ENCODE assay signal across 8 cellular contexts in the genomic region with DNA sequence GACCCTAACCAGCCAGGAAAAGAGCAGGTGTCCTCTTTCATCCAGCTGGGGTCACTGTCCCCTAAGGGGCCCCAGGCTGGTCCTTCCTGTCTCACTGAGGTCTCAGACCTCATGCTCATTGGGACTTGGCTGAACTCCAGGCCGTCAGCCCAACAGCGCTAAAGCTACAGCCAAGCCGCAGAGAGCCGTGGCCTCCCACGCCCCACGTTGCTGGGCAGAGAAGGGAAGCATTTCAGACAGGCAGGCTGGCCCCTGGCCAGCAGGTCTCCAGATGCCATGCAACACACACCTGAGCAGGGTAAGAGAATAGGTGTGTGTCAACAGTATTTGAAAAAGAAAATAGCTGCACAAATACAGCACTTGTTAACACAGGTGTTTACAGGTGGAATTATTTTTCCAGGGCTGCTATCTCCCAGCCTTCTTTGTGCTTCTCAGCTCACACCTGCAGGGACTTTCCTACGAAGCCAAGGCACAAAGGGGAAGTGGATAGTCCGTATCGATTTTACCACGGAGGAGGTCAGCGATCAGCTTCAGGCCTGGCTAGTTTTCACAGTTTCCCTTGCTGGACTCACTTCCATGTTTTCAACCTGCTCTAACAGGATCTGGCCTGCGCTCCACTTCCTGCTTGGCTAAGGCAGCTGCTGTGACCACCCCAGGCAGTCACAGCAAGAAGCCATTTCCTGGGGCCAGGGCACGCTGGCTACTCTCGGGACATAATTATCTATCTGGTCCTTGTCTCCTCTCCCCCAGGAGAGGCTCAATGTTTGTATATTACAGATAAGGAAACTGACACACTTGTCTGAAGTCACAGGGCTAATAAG.
DNase-seq lines count a peak whose midpoint lies in the region; ATAC-seq and TF ChIP-seq lines count a peak whose summit lies in the region.

No MANE protein-coding gene starts in this region.

- no peak overlapping the region for H3K4me3 Mint-ChIP-seq in MCF 10A (ENCODE audit: unreplicated experiment)
- no peak overlapping the region for H3K4me3 Mint-ChIP-seq in naive thymus-derived CD8-positive, alpha-beta T cell

- H3K36me3 Mint-ChIP-seq in MCF 10A (ENCODE audit: insufficient read depth, unreplicated experiment) = no peaks in the 10 kb centered on the region
- H3K36me3 Mint-ChIP-seq in naive thymus-derived CD8-positive, alpha-beta T cell = peaks cover 0 to 2% (median 0%) of the 10 kb centered on the region in 3 donors

- TF ChIP-seq EP300 in transverse colon (IDR thresholded peaks at IDR 0.05; ENCODE audit: low read depth) = no peak

- DNase-seq in CMK (ENCODE audit: low read depth) (peak; percentile 95), NCI-H510A (lab: John Stamatoyannopoulos, UW) (peak; percentile 95), MCF 10A (ENCODE audit: unreplicated experiment) (peak; percentile 83), left lung (peak; percentile 93 to 95), transverse colon (peak; percentile 90)
- no peak for DNase-seq in naive thymus-derived CD8-positive, alpha-beta T cell

- in situ Hi-C loops in transverse colon (cut with MboI; ENCODE audit: low pct_ligation_motif_present in 1 of 4, low pct_unique_long_range_greater_than_20kb in 1 of 4, low sequenced_read_pairs in 3 of 4) = no loop called here

- H3K4me1 ChIP-seq in left lung = peaks cover 11 to 36% of the 10 kb centered on the region in 2 donors
- H3K4me1 ChIP-seq in transverse colon = peaks cover 2 to 22% (median 17%) of the 10 kb centered on the region in 4 donors

- H3K27ac Mint-ChIP-seq in MCF 10A (ENCODE audit: low read depth, unreplicated experiment) = no peak overlapping the region
- H3K27ac Mint-ChIP-seq in naive thymus-derived CD8-positive, alpha-beta T cell = peak overlapping the region in 1 of 10 donors; percentile 46

- H3K9me3 ChIP-seq in left lung (no peaks in the 10 kb centered on the region), transverse colon (no peaks in the 10 kb centered on the region)

- TF ChIP-seq CTCF in MCF 10A (IDR thresholded peaks at IDR 0.05; ENCODE audit: unreplicated experiment) = no peak
- no peak for TF ChIP-seq CTCF in left lung (IDR thresholded peaks at IDR 0.05)
- peak in 3 of 5 experiments; percentile 5 to 16 (median 14) for TF ChIP-seq CTCF in transverse colon (IDR thresholded peaks at IDR 0.05)

- H3K27ac ChIP-seq in left lung = peak overlapping the region; percentile 53 to 62
- H3K27ac ChIP-seq in transverse colon = peak overlapping the region; percentile 47 to 74 (median 67)

- WGBS in transverse colon (ENCODE audit: low coverage in 1 of 2), 2 donors = 17% methylated on average over 14 of the region's 14 CpGs; no CpG with 5 or more reads in 1 of the 2 donors

- H3K9me3 Mint-ChIP-seq in MCF 10A (ENCODE audit: unreplicated experiment) = peaks cover 12% of the 10 kb centered on the region
- H3K9me3 Mint-ChIP-seq in naive thymus-derived CD8-positive, alpha-beta T cell = peaks cover 0 to 4% (median 0%) of the 10 kb centered on the region in 9 donors

- H3K27me3 Mint-ChIP-seq in MCF 10A (ENCODE audit: insufficient read depth, unreplicated experiment) = no peaks in the 10 kb centered on the region
- peaks cover 0 to 3% (median 0%) of the 10 kb centered on the region in 5 donors for H3K27me3 Mint-ChIP-seq in naive thymus-derived CD8-positive, alpha-beta T cell

- intact Hi-C loops in MCF 10A (cut with micrococcal nuclease) = loop anchor here (5.0 kb wide), 1 partner anchor 873 kb away; no protein-coding TSS in a partner anchor
- intact Hi-C loops in left lung (cut with DNase I) = no loop called here
- intact Hi-C loops in transverse colon (cut with DNase I; ENCODE audit: low total_unique reads) = no loop called here

- H3K4me1 Mint-ChIP-seq in MCF 10A (ENCODE audit: insufficient read depth, unreplicated experiment) = no peaks in the 10 kb centered on the region
- peaks cover 15 to 62% (median 19%) of the 10 kb centered on the region in 4 donors for H3K4me1 Mint-ChIP-seq in naive thymus-derived CD8-positive, alpha-beta T cell

- no peaks in the 10 kb centered on the region for H3K27me3 ChIP-seq in left lung
- no peaks in the 10 kb centered on the region for H3K27me3 ChIP-seq in transverse colon

- H3K36me3 ChIP-seq in left lung = no peaks in the 10 kb centered on the region
- H3K36me3 ChIP-seq in transverse colon = no peaks in the 10 kb centered on the region

- peak; percentile 84 for ATAC-seq in GM19351 (IDR thresholded peaks at IDR 0.05; ENCODE audit: unreplicated experiment)
- ATAC-seq in HG03280 (IDR thresholded peaks at IDR 0.05; ENCODE audit: unreplicated experiment) = peak; percentile 63
- ATAC-seq in left lung = peak; percentile 86
- no peak for ATAC-seq in naive thymus-derived CD8-positive, alpha-beta T cell

- CTCF ChIA-PET in MCF 10A (lab: Yijun Ruan, JAX) = interaction anchor here (0.6 kb wide), 1 partner anchor 9 kb away, joined by 3 read pairs; no protein-coding TSS in a partner anchor

- BruUV-seq in MCF 10A (replicated peaks; lab: Mats Ljungman, UMichigan) = no TSS peak

- H3K4me3 ChIP-seq in left lung (no peak overlapping the region), transverse colon (no peak overlapping the region)

- POLR2A ChIA-PET in MCF 10A (lab: Yijun Ruan, JAX) = no interaction called here
- POLR2A ChIA-PET in naive thymus-derived CD8-positive, alpha-beta T cell (lab: Charles Lee) = no interaction called here

- peak; percentile 19 for TF ChIP-seq POLR2A in transverse colon (IDR thresholded peaks at IDR 0.05)

Comparison
In these comparisons a context has a peak if more than half of its experiments do, and no peak if none do; other contexts are left out.
1. DNase-seq: peak in CMK (single experiment), NCI-H510A (single experiment), MCF 10A (single experiment), left lung (2 of 2) and transverse colon (single experiment); none in naive thymus-derived CD8-positive, alpha-beta T cell (0 of 10).
2. ATAC-seq: peak in GM19351 (single experiment), HG03280 (single experiment) and left lung (single experiment); none in naive thymus-derived CD8-positive, alpha-beta T cell (0 of 2).
3. CTCF ChIP-seq: peak in transverse colon (3 of 5); none in MCF 10A (single experiment) and left lung (0 of 2).